1 cellular context compared by ENCODE assay signal in genomic region chr19:1864480-1865171, GRCh38.
TF ChIP-seq lines count a peak whose summit lies in the region.

No MANE protein-coding gene starts in this region.

TF ChIP-seq in K562, 482 proteins besides CTCF, POLR2A, EP300 and RAD21 (continued from another document and continues in another):
- TF ChIP-seq RAD51 (IDR thresholded peaks at IDR 0.05; ENCODE audit: borderline replicate concordance, low read depth) (no peak), THRAP3 (IDR thresholded peaks at IDR 0.05; ENCODE audit: borderline replicate concordance) (no peak), HNRNPLL (IDR thresholded peaks at IDR 0.05; ENCODE audit: low read depth, low read length, poor library complexity, severe bottlenecking) (peak; percentile 67), ZNF584 (CRISPR knock-in tag; IDR thresholded peaks at IDR 0.05; ENCODE audit: low read depth) (no peak), UBTF (IDR thresholded peaks at IDR 0.05; ENCODE audit: borderline replicate concordance in 1 of 2, low read depth in 2 of 2, low read length in 2 of 2) (0 out of 4 replicates have a peak, but pooled peaks of 1 of the 2 experiments have one; percentile 31), ZNF766 (CRISPR knock-in tag; conservative IDR thresholded peaks at IDR 0.05) (no peak), ARID1B (IDR thresholded peaks at IDR 0.05) (no peak), GABPB2 (CRISPR knock-in tag; conservative IDR thresholded peaks at IDR 0.05) (no peak), SNRNP70 (optimal IDR thresholded peaks at IDR 0.05; ENCODE audit: low read depth, low read length) (no peak), GATA2 (CRISPR knock-in tag; IDR thresholded peaks at IDR 0.05) (no peak), NR4A1 (CRISPR knock-in tag; IDR thresholded peaks at IDR 0.05) (no peak), NR4A1 (tag; IDR thresholded peaks at IDR 0.05) (no peak), ZHX1 (conservative IDR thresholded peaks at IDR 0.05; ENCODE audit: low read length) (no peak), ILF3 (IDR thresholded peaks at IDR 0.05; ENCODE audit: borderline replicate concordance) (no peak), RBM39 (optimal IDR thresholded peaks at IDR 0.05; ENCODE audit: low read depth, low read length) (no peak), CSDE1 (IDR thresholded peaks at IDR 0.05) (no peak), BACH1 (tag; IDR thresholded peaks at IDR 0.05) (no peak), HMGXB4 (CRISPR knock-in tag; IDR thresholded peaks at IDR 0.05) (no peak), HDAC6 (IDR thresholded peaks at IDR 0.05; ENCODE audit: low read depth, low read length) (no peak), IRF1 (CRISPR knock-in tag; IDR thresholded peaks at IDR 0.05; ENCODE audit: borderline replicate concordance) (no peak), RFX7 (CRISPR knock-in tag; IDR thresholded peaks at IDR 0.05) (no peak), ZBTB11 (CRISPR knock-in tag; IDR thresholded peaks at IDR 0.05) (no peak), MNT (conservative IDR thresholded peaks at IDR 0.05) (no peak; a peak in 1 of 4 replicates), E2F8 (IDR thresholded peaks at IDR 0.05; ENCODE audit: low read depth, partially characterized antibody) (no peak), KDM1A (IDR thresholded peaks at IDR 0.05) (peak in 1 of 2 experiments; percentile 46; a peak in 3 of 4 replicates), ZNF639 (CRISPR knock-in tag; conservative IDR thresholded peaks at IDR 0.05 in 1 of 2, IDR thresholded peaks at IDR 0.05 in 1 of 2) (no peak), PHB2 (IDR thresholded peaks at IDR 0.05; ENCODE audit: low read depth) (no peak), BRD4 (IDR thresholded peaks at IDR 0.05) (peak; percentile 78), ZBTB9 (CRISPR knock-in tag; IDR thresholded peaks at IDR 0.05) (no peak), PHF8 (IDR thresholded peaks at IDR 0.05; ENCODE audit: borderline replicate concordance, low read length) (peak; percentile 67), NFE2L1 (tag; IDR thresholded peaks at IDR 0.05; ENCODE audit: borderline replicate concordance, low read depth) (no peak), E2F4 (CRISPR knock-in tag; IDR thresholded peaks at IDR 0.05; ENCODE audit: low read depth) (0 out of 2 replicates have a peak, but pooled peaks have one; percentile 68), TAL1 (IDR thresholded peaks at IDR 0.05) (no peak), ZSCAN29 (IDR thresholded peaks at IDR 0.05) (no peak), SUPT5H (IDR thresholded peaks at IDR 0.05) (0 out of 2 replicates have a peak, but pooled peaks have one; percentile 53)
